2 cellular contexts compared by ENCODE assay signal in the genomic region with DNA sequence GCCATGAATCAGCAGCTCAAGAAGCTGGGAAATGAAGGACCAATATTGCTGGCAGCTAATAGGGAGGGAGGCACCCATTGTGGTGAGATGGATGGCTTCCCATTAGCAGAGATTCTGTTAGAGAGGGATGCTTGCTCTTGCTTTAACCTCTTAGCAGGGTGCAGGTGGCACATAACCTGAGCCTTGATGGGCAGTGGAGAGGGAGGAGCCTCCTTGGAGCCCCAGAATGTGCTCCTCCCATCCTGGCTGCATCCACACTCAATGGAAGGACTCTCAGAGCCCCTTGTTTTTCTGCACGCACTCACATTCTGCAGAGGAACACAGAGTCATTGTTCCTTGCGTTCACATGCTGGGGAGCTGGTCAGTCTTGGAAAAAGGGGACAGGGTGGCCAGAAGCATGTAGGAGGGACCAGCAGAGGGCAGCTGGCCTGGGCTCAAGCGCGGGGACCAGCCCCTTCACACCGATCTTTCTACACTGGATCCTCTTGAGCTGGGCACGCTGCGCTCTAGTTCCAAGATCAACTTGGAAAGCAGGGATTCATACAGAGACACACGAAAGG.
TF ChIP-seq lines count a peak whose summit lies in the region.

No MANE protein-coding gene starts in this region.

TF ChIP-seq in GM23338, 12 proteins besides CTCF, POLR2A, EP300 and RAD21:
- TF ChIP-seq, protein P1, sequence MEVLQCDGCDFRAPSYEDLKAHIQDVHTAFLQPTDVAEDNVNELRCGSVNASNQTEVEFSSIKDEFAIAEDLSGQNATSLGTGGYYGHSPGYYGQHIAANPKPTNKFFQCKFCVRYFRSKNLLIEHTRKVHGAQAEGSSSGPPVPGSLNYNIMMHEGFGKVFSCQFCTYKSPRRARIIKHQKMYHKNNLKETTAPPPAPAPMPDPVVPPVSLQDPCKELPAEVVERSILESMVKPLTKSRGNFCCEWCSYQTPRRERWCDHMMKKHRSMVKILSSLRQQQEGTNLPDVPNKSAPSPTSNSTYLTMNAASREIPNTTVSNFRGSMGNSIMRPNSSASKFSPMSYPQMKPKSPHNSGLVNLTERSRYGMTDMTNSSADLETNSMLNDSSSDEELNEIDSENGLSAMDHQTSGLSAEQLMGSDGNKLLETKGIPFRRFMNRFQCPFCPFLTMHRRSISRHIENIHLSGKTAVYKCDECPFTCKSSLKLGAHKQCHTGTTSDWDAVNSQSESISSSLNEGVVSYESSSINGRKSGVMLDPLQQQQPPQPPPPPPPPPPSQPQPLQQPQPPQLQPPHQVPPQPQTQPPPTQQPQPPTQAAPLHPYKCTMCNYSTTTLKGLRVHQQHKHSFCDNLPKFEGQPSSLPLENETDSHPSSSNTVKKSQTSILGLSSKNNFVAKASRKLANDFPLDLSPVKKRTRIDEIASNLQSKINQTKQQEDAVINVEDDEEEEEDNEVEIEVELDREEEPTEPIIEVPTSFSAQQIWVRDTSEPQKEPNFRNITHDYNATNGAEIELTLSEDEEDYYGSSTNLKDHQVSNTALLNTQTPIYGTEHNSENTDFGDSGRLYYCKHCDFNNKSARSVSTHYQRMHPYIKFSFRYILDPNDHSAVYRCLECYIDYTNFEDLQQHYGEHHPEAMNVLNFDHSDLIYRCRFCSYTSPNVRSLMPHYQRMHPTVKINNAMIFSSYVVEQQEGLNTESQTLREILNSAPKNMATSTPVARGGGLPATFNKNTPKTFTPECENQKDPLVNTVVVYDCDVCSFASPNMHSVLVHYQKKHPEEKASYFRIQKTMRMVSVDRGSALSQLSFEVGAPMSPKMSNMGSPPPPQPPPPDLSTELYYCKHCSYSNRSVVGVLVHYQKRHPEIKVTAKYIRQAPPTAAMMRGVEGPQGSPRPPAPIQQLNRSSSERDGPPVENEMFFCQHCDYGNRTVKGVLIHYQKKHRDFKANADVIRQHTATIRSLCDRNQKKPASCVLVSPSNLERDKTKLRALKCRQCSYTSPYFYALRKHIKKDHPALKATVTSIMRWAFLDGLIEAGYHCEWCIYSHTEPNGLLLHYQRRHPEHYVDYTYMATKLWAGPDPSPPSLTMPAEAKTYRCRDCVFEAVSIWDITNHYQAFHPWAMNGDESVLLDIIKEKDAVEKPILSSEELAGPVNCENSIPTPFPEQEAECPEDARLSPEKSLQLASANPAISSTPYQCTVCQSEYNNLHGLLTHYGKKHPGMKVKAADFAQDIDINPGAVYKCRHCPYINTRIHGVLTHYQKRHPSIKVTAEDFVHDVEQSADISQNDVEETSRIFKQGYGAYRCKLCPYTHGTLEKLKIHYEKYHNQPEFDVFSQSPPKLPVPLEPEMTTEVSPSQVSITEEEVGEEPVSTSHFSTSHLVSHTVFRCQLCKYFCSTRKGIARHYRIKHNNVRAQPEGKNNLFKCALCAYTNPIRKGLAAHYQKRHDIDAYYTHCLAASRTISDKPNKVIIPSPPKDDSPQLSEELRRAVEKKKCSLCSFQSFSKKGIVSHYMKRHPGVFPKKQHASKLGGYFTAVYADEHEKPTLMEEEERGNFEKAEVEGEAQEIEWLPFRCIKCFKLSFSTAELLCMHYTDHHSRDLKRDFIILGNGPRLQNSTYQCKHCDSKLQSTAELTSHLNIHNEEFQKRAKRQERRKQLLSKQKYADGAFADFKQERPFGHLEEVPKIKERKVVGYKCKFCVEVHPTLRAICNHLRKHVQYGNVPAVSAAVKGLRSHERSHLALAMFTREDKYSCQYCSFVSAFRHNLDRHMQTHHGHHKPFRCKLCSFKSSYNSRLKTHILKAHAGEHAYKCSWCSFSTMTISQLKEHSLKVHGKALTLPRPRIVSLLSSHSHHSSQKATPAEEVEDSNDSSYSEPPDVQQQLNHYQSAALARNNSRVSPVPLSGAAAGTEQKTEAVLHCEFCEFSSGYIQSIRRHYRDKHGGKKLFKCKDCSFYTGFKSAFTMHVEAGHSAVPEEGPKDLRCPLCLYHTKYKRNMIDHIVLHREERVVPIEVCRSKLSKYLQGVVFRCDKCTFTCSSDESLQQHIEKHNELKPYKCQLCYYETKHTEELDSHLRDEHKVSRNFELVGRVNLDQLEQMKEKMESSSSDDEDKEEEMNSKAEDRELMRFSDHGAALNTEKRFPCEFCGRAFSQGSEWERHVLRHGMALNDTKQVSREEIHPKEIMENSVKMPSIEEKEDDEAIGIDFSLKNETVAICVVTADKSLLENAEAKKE (CRISPR knock-in tag; IDR thresholded peaks at IDR 0.05) = no peak
- TF ChIP-seq, protein P2, sequence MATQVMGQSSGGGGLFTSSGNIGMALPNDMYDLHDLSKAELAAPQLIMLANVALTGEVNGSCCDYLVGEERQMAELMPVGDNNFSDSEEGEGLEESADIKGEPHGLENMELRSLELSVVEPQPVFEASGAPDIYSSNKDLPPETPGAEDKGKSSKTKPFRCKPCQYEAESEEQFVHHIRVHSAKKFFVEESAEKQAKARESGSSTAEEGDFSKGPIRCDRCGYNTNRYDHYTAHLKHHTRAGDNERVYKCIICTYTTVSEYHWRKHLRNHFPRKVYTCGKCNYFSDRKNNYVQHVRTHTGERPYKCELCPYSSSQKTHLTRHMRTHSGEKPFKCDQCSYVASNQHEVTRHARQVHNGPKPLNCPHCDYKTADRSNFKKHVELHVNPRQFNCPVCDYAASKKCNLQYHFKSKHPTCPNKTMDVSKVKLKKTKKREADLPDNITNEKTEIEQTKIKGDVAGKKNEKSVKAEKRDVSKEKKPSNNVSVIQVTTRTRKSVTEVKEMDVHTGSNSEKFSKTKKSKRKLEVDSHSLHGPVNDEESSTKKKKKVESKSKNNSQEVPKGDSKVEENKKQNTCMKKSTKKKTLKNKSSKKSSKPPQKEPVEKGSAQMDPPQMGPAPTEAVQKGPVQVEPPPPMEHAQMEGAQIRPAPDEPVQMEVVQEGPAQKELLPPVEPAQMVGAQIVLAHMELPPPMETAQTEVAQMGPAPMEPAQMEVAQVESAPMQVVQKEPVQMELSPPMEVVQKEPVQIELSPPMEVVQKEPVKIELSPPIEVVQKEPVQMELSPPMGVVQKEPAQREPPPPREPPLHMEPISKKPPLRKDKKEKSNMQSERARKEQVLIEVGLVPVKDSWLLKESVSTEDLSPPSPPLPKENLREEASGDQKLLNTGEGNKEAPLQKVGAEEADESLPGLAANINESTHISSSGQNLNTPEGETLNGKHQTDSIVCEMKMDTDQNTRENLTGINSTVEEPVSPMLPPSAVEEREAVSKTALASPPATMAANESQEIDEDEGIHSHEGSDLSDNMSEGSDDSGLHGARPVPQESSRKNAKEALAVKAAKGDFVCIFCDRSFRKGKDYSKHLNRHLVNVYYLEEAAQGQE (IDR thresholded peaks at IDR 0.05; ENCODE audit: unreplicated experiment) = no peak
- no peak for TF ChIP-seq JUNB (IDR thresholded peaks at IDR 0.05; ENCODE audit: unreplicated experiment)
- TF ChIP-seq ZNF331 (CRISPR knock-in tag; IDR thresholded peaks at IDR 0.05; ENCODE audit: low read depth) = no peak
- no peak for TF ChIP-seq ZNF114 (CRISPR knock-in tag; IDR thresholded peaks at IDR 0.05)
- no peak for TF ChIP-seq CREB1 (CRISPR knock-in tag; IDR thresholded peaks at IDR 0.05; ENCODE audit: low read depth)
- TF ChIP-seq STAT1 (IDR thresholded peaks at IDR 0.05; ENCODE audit: unreplicated experiment) = no peak

TF ChIP-seq in WTC11, 78 proteins besides CTCF, POLR2A, EP300 and RAD21 (continued from another document):
- TF ChIP-seq, protein P3, sequence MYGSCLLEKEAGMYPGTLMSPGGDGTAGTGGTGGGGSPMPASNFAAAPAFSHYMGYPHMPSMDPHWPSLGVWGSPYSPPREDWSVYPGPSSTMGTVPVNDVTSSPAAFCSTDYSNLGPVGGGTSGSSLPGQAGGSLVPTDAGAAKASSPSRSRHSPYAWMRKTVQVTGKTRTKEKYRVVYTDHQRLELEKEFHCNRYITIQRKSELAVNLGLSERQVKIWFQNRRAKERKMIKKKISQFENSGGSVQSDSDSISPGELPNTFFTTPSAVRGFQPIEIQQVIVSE (CRISPR knock-in tag; IDR thresholded peaks at IDR 0.05; ENCODE audit: borderline replicate concordance) = no peak
TF ChIP-seq in WTC11: peak in this region for 0.
